Comparison of ENCODE assay signal across 17 cellular contexts in the genomic region with DNA sequence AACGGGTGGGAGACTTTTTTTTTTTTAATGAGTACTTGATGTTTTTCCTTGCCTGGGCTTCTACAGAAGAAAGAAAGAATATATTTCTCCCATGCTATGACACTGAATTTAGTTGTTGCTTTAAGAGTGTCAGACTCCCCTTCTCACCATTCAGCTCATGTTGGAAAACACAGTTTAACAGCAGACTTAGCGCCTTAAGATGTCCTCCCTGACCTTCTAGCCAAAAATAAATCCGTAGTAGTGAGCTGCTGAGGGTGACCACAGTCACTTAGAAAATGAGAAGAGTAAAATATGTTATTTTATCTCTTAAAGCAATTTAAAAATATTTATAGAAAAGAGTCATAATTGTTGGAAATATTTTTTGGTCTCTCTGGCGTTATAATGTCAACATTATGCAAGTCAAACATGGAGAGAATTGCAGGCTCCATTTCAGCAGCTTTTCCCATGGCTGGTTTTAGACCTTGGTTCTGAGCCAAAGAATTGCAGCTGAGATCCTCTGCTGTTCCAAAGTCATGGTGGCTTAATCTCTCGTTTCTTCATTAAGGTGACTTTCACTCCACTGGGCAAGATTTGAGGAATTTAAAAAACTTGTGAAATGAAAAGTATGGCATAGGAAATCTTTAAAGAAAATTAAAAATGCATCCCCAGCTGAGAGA.
DNase-seq lines count a peak whose midpoint lies in the region; ATAC-seq, FAIRE-seq and TF ChIP-seq lines count a peak whose summit lies in the region.
"Had no signal": no experiment of that assay in that cellular context is flagged by ENCODE, and none has a peak within 500 bp of the region (broad histone marks: within the 10 kb centered on the region; RNA-seq: fewer than 3 reads in every experiment).

No MANE protein-coding gene starts in this region.

- H2AFZ ChIP-seq in mammary epithelial cell (ENCODE audit: low read depth, low read length) = no peak overlapping the region
- no peak overlapping the region for H2AFZ ChIP-seq in osteoblast (ENCODE audit: low read length)

- H3K27me3 ChIP-seq in adipocyte (replicated peaks; ENCODE audit: control insufficient read depth, insufficient read depth, low read length) (no peaks in the 10 kb centered on the region), muscle layer of duodenum (ENCODE audit: low read depth, low read length) (no peaks in the 10 kb centered on the region), mammary epithelial cell (ENCODE audit: insufficient read depth, low read length) (no peaks in the 10 kb centered on the region), osteoblast (ENCODE audit: insufficient read depth, low read length) (no peaks in the 10 kb centered on the region), foreskin keratinocyte (no peaks in the 10 kb centered on the region)

- H3K9ac ChIP-seq in adipocyte (ENCODE audit: low read length) (peak overlapping the region; percentile 80), mammary epithelial cell (ENCODE audit: insufficient read depth, low read length) (no peak overlapping the region)

- intact Hi-C loops in mammary epithelial cell (cut with micrococcal nuclease) = no loop called here

- H3K79me2 ChIP-seq in mammary epithelial cell (ENCODE audit: insufficient read depth, low read length) (no peaks in the 10 kb centered on the region), osteoblast (ENCODE audit: insufficient read depth, low read length) (no peaks in the 10 kb centered on the region)

- WGBS in mammary epithelial cell (ENCODE audit: low coverage, missing lambda C conversion rate) = 76% methylated on average over 5 of the region's 5 CpGs

- no peak overlapping the region for H3K4me2 ChIP-seq in mammary epithelial cell (ENCODE audit: insufficient read depth, low read depth, low read length)
- H3K4me2 ChIP-seq in osteoblast (ENCODE audit: insufficient read depth, low read length) = no peak overlapping the region

- DNase-seq in adipocyte (ENCODE audit: low read depth) = peak; percentile 72
- DNase-seq in fibroblast of gingiva (ENCODE audit: low read depth) = peak; percentile 95
- peak; percentile 52 for DNase-seq in stromal cell of bone marrow (ENCODE audit: low read depth)
- no peak for DNase-seq in urothelium cell line (ENCODE audit: low spot score)
- DNase-seq in mammary epithelial cell = no peak
- DNase-seq in osteoblast (ENCODE audit: insufficient read length, low spot score, missing footprints) = no peak
- no peak for DNase-seq in foreskin keratinocyte
- DNase-seq: activated naive CD4-positive, alpha-beta T cell treated with Interleukin-2 at 50 U/mL for 16 hours; CD4-positive, CD25-positive, alpha-beta regulatory T cell; KG1; lower lobe of right lung; NCI-H1105 treated with DMSO at 0.1 percent for 48 hours; stimulated activated CD4-positive, alpha-beta T cell treated with anti-CD3 and anti-CD28 coated beads, Interleukin-15, amount 100 ng/mL, for 24 hours; SW 1271; WERI-Rb-1 had no signal

- H3K27ac ChIP-seq in muscle layer of duodenum (ENCODE audit: low read length) (peak overlapping the region; percentile 19), mammary epithelial cell (ENCODE audit: insufficient read depth, low read depth, low read length) (no peak overlapping the region), osteoblast (ENCODE audit: low read depth, low read length) (no peak overlapping the region), foreskin keratinocyte (no peak overlapping the region)
- H3K27ac ChIP-seq: lower lobe of right lung, WERI-Rb-1 had no signal

- no peak for ATAC-seq in foreskin keratinocyte
- ATAC-seq: HCT116, lower lobe of right lung had no signal

- H3K4me3 ChIP-seq in adipocyte (ENCODE audit: low read length) (peak overlapping the region; percentile 67), muscle layer of duodenum (ENCODE audit: low read depth in 1 of 2, low read length in 2 of 2) (no peak overlapping the region), mammary epithelial cell (replicated peaks in 1 of 3; ENCODE audit: insufficient read depth in 1 of 3, low read depth in 2 of 3, low read length in 3 of 3) (no peak overlapping the region), osteoblast (ENCODE audit: insufficient read depth, low read length) (no peak overlapping the region)
- H3K4me3 ChIP-seq: lower lobe of right lung had no signal

- H4K20me1 ChIP-seq in mammary epithelial cell (ENCODE audit: insufficient read depth, low read length) = no peaks in the 10 kb centered on the region
- no peaks in the 10 kb centered on the region for H4K20me1 ChIP-seq in osteoblast (ENCODE audit: insufficient read depth, low read length)

- TF ChIP-seq CTCF in mammary epithelial cell (conservative IDR thresholded peaks at IDR 0.05 in 1 of 2, IDR thresholded peaks at IDR 0.05 in 1 of 2; ENCODE audit: extremely low read depth in 1 of 2, insufficient read depth in 1 of 2, low read depth in 1 of 2, low read length in 2 of 2) (no peak), osteoblast (IDR thresholded peaks at IDR 0.05; ENCODE audit: extremely low read depth, low read depth, low read length) (no peak), foreskin keratinocyte (conservative IDR thresholded peaks at IDR 0.05) (no peak)

- dilution Hi-C loops in mammary epithelial cell (cut with HindIII; ENCODE audit: low sequenced_read_pairs) = no loop called here

- FAIRE-seq in urothelium cell line (lab: Jason Lieb, UNC) = no peak

- H3K4me1 ChIP-seq in adipocyte (ENCODE audit: control insufficient read depth, insufficient read depth, low read length) (peaks cover 48% of the 10 kb centered on the region), muscle layer of duodenum (ENCODE audit: control insufficient read depth in 1 of 2, insufficient read depth in 2 of 2, low read length in 2 of 2) (peaks cover 0 to 27% of the 10 kb centered on the region in 2 donors), mammary epithelial cell (ENCODE audit: insufficient read depth, low read length) (peaks cover 23% of the 10 kb centered on the region), osteoblast (ENCODE audit: insufficient read depth, low read length) (no peaks in the 10 kb centered on the region), foreskin keratinocyte (peaks cover 13% of the 10 kb centered on the region)

- peaks cover 7% of the 10 kb centered on the region for H3K36me3 ChIP-seq in adipocyte (ENCODE audit: control insufficient read depth, insufficient read depth, low read length, severe bottlenecking)
- H3K36me3 ChIP-seq in muscle layer of duodenum (ENCODE audit: control insufficient read depth in 1 of 2, insufficient read depth in 2 of 2, low read length in 2 of 2) = no peaks in the 10 kb centered on the region
- H3K36me3 ChIP-seq in mammary epithelial cell (ENCODE audit: insufficient read depth, low read length) = no peaks in the 10 kb centered on the region
- no peaks in the 10 kb centered on the region for H3K36me3 ChIP-seq in osteoblast (ENCODE audit: insufficient read depth, low read length)
- H3K36me3 ChIP-seq: lower lobe of right lung, WERI-Rb-1 had no signal

- H3K9me3 ChIP-seq in adipocyte (ENCODE audit: control insufficient read depth, low read length) (no peaks in the 10 kb centered on the region), muscle layer of duodenum (ENCODE audit: control insufficient read depth in 1 of 2, low read length in 2 of 2) (no peaks in the 10 kb centered on the region), mammary epithelial cell (replicated peaks; ENCODE audit: insufficient read depth, low read length) (no peaks in the 10 kb centered on the region), osteoblast (ENCODE audit: low read depth, low read length) (no peaks in the 10 kb centered on the region)
- H3K9me3 ChIP-seq: lower lobe of right lung had no signal

- CTCF ChIA-PET in mammary epithelial cell (lab: Charles Lee; ENCODE audit: low non-redundant PET) = no interaction called here

- in situ Hi-C loops in mammary epithelial cell (cut with MboI; ENCODE audit: low sequenced_read_pairs in 2 of 2) = no loop called here

- no TSS peak for BruUV-seq in mammary epithelial cell (replicated peaks; lab: Mats Ljungman, UMichigan)

Comparison
In these comparisons a context has a peak if more than half of its experiments do, and no peak if none do; other contexts are left out.
1. DNase-seq: peak in adipocyte (single experiment), fibroblast of gingiva (single experiment) and stromal cell of bone marrow (single experiment); none in urothelium cell line (single experiment), mammary epithelial cell (single experiment), osteoblast (single experiment) and foreskin keratinocyte (0 of 2).